9 cellular contexts compared by ENCODE assay signal in genomic region chr11:115222218-115222862, GRCh38.
A peak's percentile ranks its signal among the peaks of the same experiment; 100 is the strongest.
DNase-seq lines count a peak whose midpoint lies in the region; ATAC-seq and TF ChIP-seq lines count a peak whose summit lies in the region.
"Had no signal": no experiment of that assay in that cellular context is flagged by ENCODE, and none has a peak within 500 bp of the region (broad histone marks: within the 10 kb centered on the region; RNA-seq: fewer than 3 reads in every experiment).

No MANE protein-coding gene starts in this region.

- no peak for TF ChIP-seq CTCF in heart left ventricle (IDR thresholded peaks at IDR 0.05)

- H3K36me3 Mint-ChIP-seq in effector memory CD8-positive, alpha-beta T cell (ENCODE audit: insufficient read depth): no peaks in the 10 kb centered on the region
- no peaks in the 10 kb centered on the region for H3K36me3 Mint-ChIP-seq in stimulated activated memory B cell treated with anti-CD40 and anti-IgM and Interleukin-4, amounts not matched to agents 10 μg/mL and 1 μg/mL and 100 μg/mL, for 72 hours

- H3K4me1 Mint-ChIP-seq in effector memory CD8-positive, alpha-beta T cell (ENCODE audit: low read depth in 2 of 2): peaks cover 19 to 52% of the 10 kb centered on the region in 2 donors
- H3K4me1 Mint-ChIP-seq in stimulated activated memory B cell treated with anti-CD40 and anti-IgM and Interleukin-4, amounts not matched to agents 10 μg/mL and 1 μg/mL and 100 μg/mL, for 72 hours: peaks cover 31% of the 10 kb centered on the region

- H3K9me3 Mint-ChIP-seq in effector memory CD8-positive, alpha-beta T cell: peaks cover 0 to 6% of the 10 kb centered on the region in 2 donors
- no peaks in the 10 kb centered on the region for H3K9me3 Mint-ChIP-seq in stimulated activated memory B cell treated with anti-CD40 and anti-IgM and Interleukin-4, amounts not matched to agents 10 μg/mL and 1 μg/mL and 100 μg/mL, for 72 hours
- H3K9me3 Mint-ChIP-seq: nephron had no signal

- TF ChIP-seq POLR2A in heart left ventricle (IDR thresholded peaks at IDR 0.05): no peak

- WGBS in heart left ventricle, 4 donors: 63 to 81% (median 67%) methylated on average over 5 of the region's 5 CpGs

- peak overlapping the region; percentile 19 to 48 for H3K4me3 Mint-ChIP-seq in effector memory CD8-positive, alpha-beta T cell
- no peak overlapping the region for H3K4me3 Mint-ChIP-seq in stimulated activated memory B cell treated with anti-CD40 and anti-IgM and Interleukin-4, amounts not matched to agents 10 μg/mL and 1 μg/mL and 100 μg/mL, for 72 hours
- H3K4me3 Mint-ChIP-seq: nephron had no signal

- peak; percentile 84 for DNase-seq in DMS153 treated with DMSO at 0.1 percent for 48 hours (lab: John Stamatoyannopoulos, UW; ENCODE audit: unreplicated experiment)
- peak; percentile 96 for DNase-seq in NCI-H345 (lab: John Stamatoyannopoulos, UW)
- peak; percentile 20 to 43 (median 25) for DNase-seq in effector memory CD8-positive, alpha-beta T cell
- no peak for DNase-seq in heart left ventricle
- no peak for DNase-seq in OCI-M2 (lab: John Stamatoyannopoulos, UW; ENCODE audit: unreplicated experiment)

- H3K27me3 Mint-ChIP-seq in effector memory CD8-positive, alpha-beta T cell: no peaks in the 10 kb centered on the region
- no peaks in the 10 kb centered on the region for H3K27me3 Mint-ChIP-seq in stimulated activated memory B cell treated with anti-CD40 and anti-IgM and Interleukin-4, amounts not matched to agents 10 μg/mL and 1 μg/mL and 100 μg/mL, for 72 hours

- peak overlapping the region in 1 of 12 donors; percentile 6 for H3K27ac ChIP-seq in heart left ventricle

- H3K27ac Mint-ChIP-seq in effector memory CD8-positive, alpha-beta T cell: peak overlapping the region; percentile 93 to 97
- H3K27ac Mint-ChIP-seq in stimulated activated memory B cell treated with anti-CD40 and anti-IgM and Interleukin-4, amounts not matched to agents 10 μg/mL and 1 μg/mL and 100 μg/mL, for 72 hours: peak overlapping the region; percentile 89
- H3K27ac Mint-ChIP-seq: nephron had no signal

- intact Hi-C loops in heart left ventricle (cut with DNase I): no loop called here

- H3K4me3 ChIP-seq in heart left ventricle: no peak overlapping the region

- no peaks in the 10 kb centered on the region for H3K27me3 ChIP-seq in heart left ventricle

- H3K9me3 ChIP-seq in heart left ventricle: peaks cover 0 to 4% (median 0%) of the 10 kb centered on the region in 12 donors

- H3K4me1 ChIP-seq in heart left ventricle: peaks cover 0 to 20% (median 6%) of the 10 kb centered on the region in 12 donors

- peaks cover 0 to 3% (median 0%) of the 10 kb centered on the region in 9 donors for H3K36me3 ChIP-seq in heart left ventricle

- ATAC-seq in GM19025 (IDR thresholded peaks at IDR 0.05; ENCODE audit: low read depth, unreplicated experiment) (peak; percentile 95), HG03066 (IDR thresholded peaks at IDR 0.05; ENCODE audit: low read depth, unreplicated experiment) (peak; percentile 95), heart left ventricle (no peak)
- peak; percentile 86 for ATAC-seq in effector memory CD8-positive, alpha-beta T cell (replicated peaks)
- ATAC-seq in stimulated activated memory B cell treated with anti-CD40 and anti-IgM and Interleukin-4, amounts not matched to agents 10 μg/mL and 1 μg/mL and 100 μg/mL, for 72 hours: peak; percentile 94

Comparison
In these comparisons a context has a peak if more than half of its experiments do, and no peak if none do; other contexts are left out.
1. DNase-seq: peak in DMS153 treated with DMSO at 0.1 percent for 48 hours (single experiment), NCI-H345 (single experiment) and effector memory CD8-positive, alpha-beta T cell (3 of 3); none in heart left ventricle (0 of 5) and OCI-M2 (single experiment).
2. ATAC-seq: peak in GM19025 (single experiment), HG03066 (single experiment), effector memory CD8-positive, alpha-beta T cell (single experiment) and stimulated activated memory B cell treated with anti-CD40 and anti-IgM and Interleukin-4, amounts not matched to agents 10 μg/mL and 1 μg/mL and 100 μg/mL, for 72 hours (single experiment); none in heart left ventricle (0 of 4).